ENCODE assay signal across 8 cellular contexts in the genomic region with DNA sequence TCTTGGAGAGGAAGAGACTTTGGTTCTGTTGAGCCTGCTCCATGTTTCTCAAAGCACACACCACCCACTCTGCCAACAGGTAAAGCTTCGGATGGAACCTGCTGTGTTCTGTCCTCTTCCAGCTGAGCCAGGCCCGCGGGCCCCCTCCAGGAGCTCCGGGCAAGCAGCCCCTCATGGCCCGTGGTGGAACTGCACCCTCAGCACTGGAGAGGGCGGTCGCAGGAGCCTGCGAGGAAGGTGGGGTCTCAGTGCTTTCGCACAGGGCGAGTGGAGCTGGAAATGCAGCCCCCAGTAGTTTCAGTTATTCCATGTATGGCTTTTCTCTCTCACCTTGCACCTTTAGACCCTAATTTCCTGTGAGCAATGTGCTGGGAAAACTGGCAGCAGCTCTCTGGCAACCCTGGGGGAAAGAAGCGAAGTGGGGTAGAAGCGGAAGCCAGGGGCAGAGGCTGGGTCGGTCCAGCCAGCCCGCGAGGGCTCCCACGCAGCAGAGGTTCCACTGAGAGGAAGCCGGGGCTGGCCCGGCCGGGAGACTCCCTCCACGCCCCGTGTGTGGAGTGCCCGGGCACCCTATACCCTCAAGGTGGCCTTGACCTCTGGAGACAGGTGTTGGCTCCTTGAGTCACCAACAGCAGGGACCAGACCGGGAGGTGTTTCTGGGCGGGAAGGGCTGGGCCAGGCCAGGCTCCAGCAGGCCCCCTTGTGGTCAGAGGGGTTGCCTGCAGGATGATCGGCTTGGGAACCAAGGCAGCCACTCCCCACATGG.
DNase-seq lines count a peak whose midpoint lies in the region; ATAC-seq and TF ChIP-seq lines count a peak whose summit lies in the region.

No MANE protein-coding gene starts in this region.

- POLR2A ChIA-PET in naive thymus-derived CD4-positive, alpha-beta T cell (lab: Charles Lee): interaction anchor here (1.1 to 1.4 kb wide), 2 partner anchors 11 to 54 kb away, joined by 3 read pairs; no protein-coding TSS in a partner anchor

- peak overlapping the region; percentile 71 to 89 (median 85) for H3K4me3 Mint-ChIP-seq in naive thymus-derived CD4-positive, alpha-beta T cell
- peak overlapping the region; percentile 82 for H3K4me3 Mint-ChIP-seq in stimulated activated naive CD8-positive, alpha-beta T cell treated with anti-CD3 and anti-CD28 coated beads, Interleukin-15, Interleukin-2, amounts not matched to agents 100 ng/mL and 50 ng/mL, for 24 hours

- H3K27me3 ChIP-seq in naive thymus-derived CD4-positive, alpha-beta T cell (ENCODE audit: control insufficient read depth in 2 of 2, insufficient read depth in 2 of 2, low read length in 2 of 2): no peaks in the 10 kb centered on the region

- H3K36me3 Mint-ChIP-seq in naive thymus-derived CD4-positive, alpha-beta T cell: no peaks in the 10 kb centered on the region
- H3K36me3 Mint-ChIP-seq in stimulated activated naive CD8-positive, alpha-beta T cell treated with anti-CD3 and anti-CD28 coated beads, Interleukin-15, Interleukin-2, amounts not matched to agents 100 ng/mL and 50 ng/mL, for 24 hours (ENCODE audit: low read depth): no peaks in the 10 kb centered on the region

- peaks cover 0 to 10% (median 5%) of the 10 kb centered on the region in 5 donors for H3K27me3 Mint-ChIP-seq in naive thymus-derived CD4-positive, alpha-beta T cell
- H3K27me3 Mint-ChIP-seq in stimulated activated naive CD8-positive, alpha-beta T cell treated with anti-CD3 and anti-CD28 coated beads, Interleukin-15, Interleukin-2, amounts not matched to agents 100 ng/mL and 50 ng/mL, for 24 hours: no peaks in the 10 kb centered on the region

- peak; percentile 69 for TF ChIP-seq CTCF in epithelial cell of proximal tubule (conservative IDR thresholded peaks at IDR 0.05; ENCODE audit: low read depth, low read length)

- H3K9me3 ChIP-seq in naive thymus-derived CD4-positive, alpha-beta T cell (ENCODE audit: control insufficient read depth in 2 of 3, low read length in 3 of 3): no peaks in the 10 kb centered on the region

- no peaks in the 10 kb centered on the region for H3K9me3 Mint-ChIP-seq in naive thymus-derived CD4-positive, alpha-beta T cell
- no peaks in the 10 kb centered on the region for H3K9me3 Mint-ChIP-seq in stimulated activated naive CD8-positive, alpha-beta T cell treated with anti-CD3 and anti-CD28 coated beads, Interleukin-15, Interleukin-2, amounts not matched to agents 100 ng/mL and 50 ng/mL, for 24 hours

- no peaks in the 10 kb centered on the region for H3K36me3 ChIP-seq in naive thymus-derived CD4-positive, alpha-beta T cell (ENCODE audit: control insufficient read depth in 2 of 3, insufficient read depth in 3 of 3, low read length in 3 of 3)

- H3K27ac Mint-ChIP-seq in naive thymus-derived CD4-positive, alpha-beta T cell: peak overlapping the region in 6 of 9 donors; percentile 12 to 83 (median 22)
- H3K27ac Mint-ChIP-seq in stimulated activated naive CD8-positive, alpha-beta T cell treated with anti-CD3 and anti-CD28 coated beads, Interleukin-15, Interleukin-2, amounts not matched to agents 100 ng/mL and 50 ng/mL, for 24 hours: peak overlapping the region; percentile 71

- intact Hi-C loops in naive thymus-derived CD4-positive, alpha-beta T cell (cut with micrococcal nuclease): loop anchor here (1.0 to 10.0 kb wide), 10 partner anchors 55 to 811 kb away; partner anchors contain the start of gene BARX2 (in 1 of the 2)

- ATAC-seq in GM18517 (IDR thresholded peaks at IDR 0.05; ENCODE audit: unreplicated experiment): peak; percentile 82
- peak; percentile 73 for ATAC-seq in HG03025 (IDR thresholded peaks at IDR 0.05; ENCODE audit: low FRiP score, unreplicated experiment)
- peak; percentile 88 for ATAC-seq in naive thymus-derived CD4-positive, alpha-beta T cell

- H3K4me3 ChIP-seq in epithelial cell of proximal tubule (ENCODE audit: low read depth, low read length): peak overlapping the region; percentile 48
- H3K4me3 ChIP-seq in naive thymus-derived CD4-positive, alpha-beta T cell (ENCODE audit: low read length): peak overlapping the region; percentile 72

- H3K27ac ChIP-seq in naive thymus-derived CD4-positive, alpha-beta T cell (ENCODE audit: low read depth, low read length): peak overlapping the region; percentile 58

- H3K4me1 Mint-ChIP-seq in naive thymus-derived CD4-positive, alpha-beta T cell: peaks cover 0 to 12% (median 5%) of the 10 kb centered on the region in 7 donors
- H3K4me1 Mint-ChIP-seq in stimulated activated naive CD8-positive, alpha-beta T cell treated with anti-CD3 and anti-CD28 coated beads, Interleukin-15, Interleukin-2, amounts not matched to agents 100 ng/mL and 50 ng/mL, for 24 hours (ENCODE audit: low read depth): no peaks in the 10 kb centered on the region

- peaks cover 0 to 6% of the 10 kb centered on the region in 2 donors for H3K4me1 ChIP-seq in naive thymus-derived CD4-positive, alpha-beta T cell (ENCODE audit: control insufficient read depth in 2 of 2, insufficient read depth in 2 of 2, low read length in 2 of 2)

- CTCF ChIA-PET in naive thymus-derived CD4-positive, alpha-beta T cell (lab: Charles Lee): interaction anchor here (0.6 to 1.9 kb wide), 6 partner anchors 12 to 580 kb away, joined by 3 to 7 read pairs (median 3); no protein-coding TSS in a partner anchor

- DNase-seq in A172 (ENCODE audit: low spot score): peak; percentile 6
- peak; percentile 77 for DNase-seq in NCI-H345 (lab: John Stamatoyannopoulos, UW)
- DNase-seq in activated CD8-positive, alpha-beta memory T cell treated with anti-CD3 and anti-CD28 coated beads for 4 hours (ENCODE audit: low read depth in 2 of 2): peak; percentile 14 to 37
- DNase-seq in epithelial cell of proximal tubule (ENCODE audit: low read depth): no peak
- peak; percentile 43 to 75 (median 68) for DNase-seq in naive thymus-derived CD4-positive, alpha-beta T cell
